Comparison of ENCODE assay signal across 1 cellular context in genomic region chr14:23105348-23105824, GRCh38.
TF ChIP-seq lines count a peak whose summit lies in the region.

No MANE protein-coding gene starts in this region.

TF ChIP-seq in H1, 55 proteins besides CTCF, POLR2A, EP300 and RAD21:
- TF ChIP-seq RFX5 (IDR thresholded peaks at IDR 0.05; ENCODE audit: borderline replicate concordance, low read depth, low read length) (no peak), FOSL1 (IDR thresholded peaks at IDR 0.05; ENCODE audit: insufficient read depth, low read depth, low read length) (no peak), CHD2 (IDR thresholded peaks at IDR 0.05; ENCODE audit: low read length) (no peak), SAP30 (IDR thresholded peaks at IDR 0.05; ENCODE audit: insufficient read depth, insufficient replicate concordance, low read length) (no peak), JUN (IDR thresholded peaks at IDR 0.05; ENCODE audit: low read depth, low read length) (no peak), TAF7 (optimal IDR thresholded peaks at IDR 0.05; ENCODE audit: borderline replicate concordance, low read depth, low read length) (no peak), ASH2L (IDR thresholded peaks at IDR 0.05; ENCODE audit: low read length) (no peak), KDM5A (IDR thresholded peaks at IDR 0.05; ENCODE audit: low read length) (no peak), POU5F1 (IDR thresholded peaks at IDR 0.05; ENCODE audit: low read depth, low read length) (no peak), CEBPB (IDR thresholded peaks at IDR 0.05; ENCODE audit: low read depth, low read length) (no peak), CHD7 (IDR thresholded peaks at IDR 0.05; ENCODE audit: insufficient replicate concordance, low read length) (no peak), PHF8 (conservative IDR thresholded peaks at IDR 0.05; ENCODE audit: low read depth, low read length) (no peak)
